1 cellular context compared by ENCODE assay signal in genomic region chr17:29016635-29017034, GRCh38.
TF ChIP-seq lines count a peak whose summit lies in the region.

No MANE protein-coding gene starts in this region.

TF ChIP-seq in GM23338, 12 proteins besides CTCF, POLR2A, EP300 and RAD21 (continued from another document):
- TF ChIP-seq REST (IDR thresholded peaks at IDR 0.05; ENCODE audit: unreplicated experiment) = no peak
- TF ChIP-seq NANOG (IDR thresholded peaks at IDR 0.05; ENCODE audit: borderline replicate concordance) = no peak
- no peak for TF ChIP-seq ZNF331 (CRISPR knock-in tag; IDR thresholded peaks at IDR 0.05; ENCODE audit: low read depth)
- TF ChIP-seq CREB1 (CRISPR knock-in tag; IDR thresholded peaks at IDR 0.05; ENCODE audit: low read depth) = no peak
- TF ChIP-seq ZNF462 (CRISPR knock-in tag; IDR thresholded peaks at IDR 0.05) = no peak
- no peak for TF ChIP-seq ETS1 (IDR thresholded peaks at IDR 0.05)
- no peak for TF ChIP-seq POLR2AphosphoS5 (IDR thresholded peaks at IDR 0.05; ENCODE audit: low read depth)
- no peak for TF ChIP-seq ZNF114 (CRISPR knock-in tag; IDR thresholded peaks at IDR 0.05)
- TF ChIP-seq EZH2phosphoT487 (IDR thresholded peaks at IDR 0.05; ENCODE audit: unreplicated experiment) = no peak
- TF ChIP-seq JUNB (IDR thresholded peaks at IDR 0.05; ENCODE audit: unreplicated experiment) = no peak
